Comparison of ENCODE assay signal across 1 cellular context in genomic region chr15:56733131-56734012, GRCh38.
TF ChIP-seq lines count a peak whose summit lies in the region.

TSS of gene ZNF280D (minus strand) at chr15:56733509. CDS start at chr15:56707109, 26,400 bp downstream.

TF ChIP-seq in K562, 482 proteins besides CTCF, POLR2A, EP300 and RAD21 (continued from another document and continues in another):
- TF ChIP-seq ZBTB40 (IDR thresholded peaks at IDR 0.05) (peak; percentile 60), ZBTB40 (CRISPR knock-in tag; IDR thresholded peaks at IDR 0.05) (peak; percentile 79), HCFC1 (IDR thresholded peaks at IDR 0.05; ENCODE audit: low read depth, low read length) (peak; percentile 66), NCOA4 (IDR thresholded peaks at IDR 0.05; ENCODE audit: partially characterized antibody) (no peak), GATA2 (CRISPR knock-in tag; IDR thresholded peaks at IDR 0.05) (no peak), DLX4 (CRISPR knock-in tag; IDR thresholded peaks at IDR 0.05) (no peak), CLOCK (CRISPR knock-in tag; IDR thresholded peaks at IDR 0.05; ENCODE audit: borderline replicate concordance) (no peak), MEF2D (tag; conservative IDR thresholded peaks at IDR 0.05; ENCODE audit: low read depth) (no peak), HDAC6 (IDR thresholded peaks at IDR 0.05; ENCODE audit: low read depth, low read length) (no peak), USF2 (CRISPR knock-in tag; IDR thresholded peaks at IDR 0.05) (peak; percentile 28; the same call in 1 of the 2 replicates), ZNF311 (CRISPR knock-in tag; IDR thresholded peaks at IDR 0.05) (peak; percentile 89), NFRKB (IDR thresholded peaks at IDR 0.05; ENCODE audit: low read depth) (no peak), ZBED1 (IDR thresholded peaks at IDR 0.05) (no peak), POLR3A (IDR thresholded peaks at IDR 0.05; ENCODE audit: borderline replicate concordance, extremely low read depth, insufficient read depth, insufficient read length) (no peak), PRMT5 (CRISPR knock-in tag; IDR thresholded peaks at IDR 0.05) (no peak; the same call in 1 of the 2 replicates), THAP7 (CRISPR knock-in tag; IDR thresholded peaks at IDR 0.05) (no peak), BCOR (IDR thresholded peaks at IDR 0.05) (no peak), NR1H2 (CRISPR knock-in tag; IDR thresholded peaks at IDR 0.05) (no peak), ZBTB34 (CRISPR knock-in tag; IDR thresholded peaks at IDR 0.05) (peak; percentile 58; the same call in 1 of the 2 replicates), SMARCC2 (IDR thresholded peaks at IDR 0.05; ENCODE audit: low read depth) (no peak), SIN3B (IDR thresholded peaks at IDR 0.05; ENCODE audit: low read depth) (peak; percentile 25; the same call in 1 of the 2 replicates), KAT8 (IDR thresholded peaks at IDR 0.05; ENCODE audit: low read depth) (no peak), FOXJ3 (CRISPR knock-in tag; IDR thresholded peaks at IDR 0.05) (no peak), ZNF77 (CRISPR knock-in tag; IDR thresholded peaks at IDR 0.05) (no peak), XRCC4 (IDR thresholded peaks at IDR 0.05; ENCODE audit: extremely low read depth, insufficient read depth, insufficient read length) (no peak), HNRNPL (IDR thresholded peaks at IDR 0.05; ENCODE audit: low read depth, low read length) (peak; percentile 96), RBM15 (IDR thresholded peaks at IDR 0.05; ENCODE audit: insufficient read depth, low read length) (no peak), SREBF2 (CRISPR knock-in tag; IDR thresholded peaks at IDR 0.05) (no peak), ZNF175 (CRISPR knock-in tag; IDR thresholded peaks at IDR 0.05; ENCODE audit: low read depth) (peak; percentile 76; the same call in 1 of the 2 replicates), RBM17 (IDR thresholded peaks at IDR 0.05; ENCODE audit: borderline replicate concordance, low read depth, low read length) (no peak), ILK (tag; IDR thresholded peaks at IDR 0.05; ENCODE audit: borderline replicate concordance, low read depth) (no peak), MYNN (IDR thresholded peaks at IDR 0.05) (0 out of 2 replicates have a peak, but pooled peaks have one; percentile 44), MYNN (CRISPR knock-in tag; IDR thresholded peaks at IDR 0.05) (no peak), HINFP (tag; conservative IDR thresholded peaks at IDR 0.05; ENCODE audit: low read depth) (no peak), ZFX (CRISPR knock-in tag; IDR thresholded peaks at IDR 0.05) (peak; percentile 97), FOXO4 (CRISPR knock-in tag; IDR thresholded peaks at IDR 0.05) (peak; percentile 38; the same call in 1 of the 2 replicates), NFYB (IDR thresholded peaks at IDR 0.05; ENCODE audit: extremely low read depth, insufficient read length) (no peak), ZNF699 (CRISPR knock-in tag; IDR thresholded peaks at IDR 0.05; ENCODE audit: insufficient replicate concordance) (no peak), HIVEP1 (CRISPR knock-in tag; IDR thresholded peaks at IDR 0.05) (peak; percentile 91), ZNF766 (CRISPR knock-in tag; conservative IDR thresholded peaks at IDR 0.05) (peak; percentile 87), CCNT2 (IDR thresholded peaks at IDR 0.05; ENCODE audit: borderline replicate concordance, extremely low read depth, insufficient read length, low read depth, low read length) (peak; percentile 80), HDAC1 (IDR thresholded peaks at IDR 0.05) (0 out of 4 replicates have a peak, but pooled peaks of 1 of the 2 experiments have one; percentile 26), PML (IDR thresholded peaks at IDR 0.05; ENCODE audit: low read length) (no peak), ZNF347 (CRISPR knock-in tag; IDR thresholded peaks at IDR 0.05; ENCODE audit: low read depth) (no peak), ETV1 (tag; conservative IDR thresholded peaks at IDR 0.05; ENCODE audit: low read depth) (no peak), SUPT5H (IDR thresholded peaks at IDR 0.05) (no peak), ZBTB2 (IDR thresholded peaks at IDR 0.05) (no peak), MYC (IDR thresholded peaks at IDR 0.05; ENCODE audit: low read depth, low read length) (peak; percentile 88), MYC (CRISPR knock-in tag; IDR thresholded peaks at IDR 0.05; ENCODE audit: borderline replicate concordance, low read depth) (no peak)
